ENCODE assay signal across 9 cellular contexts in the genomic region with DNA sequence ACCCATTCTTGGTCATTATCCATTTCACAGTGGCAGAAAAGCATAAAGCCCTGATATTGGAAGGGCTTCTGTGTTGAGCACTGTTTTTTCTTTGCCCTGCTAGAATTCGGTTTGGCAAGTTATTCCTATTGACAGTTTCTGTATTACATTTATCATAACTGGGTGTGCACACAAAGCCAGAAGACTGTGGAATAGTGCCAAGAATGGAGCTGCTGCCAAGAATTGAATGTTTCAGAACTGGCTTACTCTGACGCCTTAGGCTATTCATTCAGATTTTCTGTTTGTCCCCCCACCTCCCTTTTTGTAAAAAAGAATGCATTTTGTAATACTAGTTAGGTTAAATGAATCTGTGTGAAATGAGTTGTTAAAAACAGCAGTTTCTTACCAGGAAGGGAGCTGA. TPM values are rescaled to one million over a fixed set of nuclear protein-coding genes. Genes with fewer than 3 reads are reported as not detected.
DNase-seq lines count a peak whose midpoint lies in the region; ATAC-seq, FAIRE-seq and TF ChIP-seq lines count a peak whose summit lies in the region.
"Had no signal": no experiment of that assay in that cellular context is flagged by ENCODE, and none has a peak within 500 bp of the region (broad histone marks: within the 10 kb centered on the region; RNA-seq: fewer than 3 reads in every experiment).

No MANE protein-coding gene starts in this region.

- H3K9ac ChIP-seq in astrocyte (ENCODE audit: low read length) = no peak overlapping the region

- no peak for FAIRE-seq in astrocyte (lab: Jason Lieb, UNC)
- FAIRE-seq in H54 (lab: Jason Lieb, UNC) = no peak

- no peak overlapping the region for H3K27ac Mint-ChIP-seq in astrocyte (ENCODE audit: unreplicated experiment)
- no peak overlapping the region for H3K27ac Mint-ChIP-seq in T-helper 17 cell

- H2AFZ ChIP-seq in astrocyte (ENCODE audit: low read depth, low read length) = no peak overlapping the region

- peaks cover 16% of the 10 kb centered on the region for H3K79me2 ChIP-seq in astrocyte (ENCODE audit: insufficient read depth, low read length)

- in situ Hi-C loops in gastrocnemius medialis (cut with MboI; ENCODE audit: low sequenced_read_pairs in 4 of 4) = no loop called here

- TF ChIP-seq CTCF in astrocyte (IDR thresholded peaks at IDR 0.05; ENCODE audit: insufficient read depth, low read depth, low read length) (no peak), heart left ventricle (IDR thresholded peaks at IDR 0.05) (no peak), stomach (IDR thresholded peaks at IDR 0.05) (no peak), gastrocnemius medialis (IDR thresholded peaks at IDR 0.05 in 4 of 5, conservative IDR thresholded peaks at IDR 0.05 in 1 of 5) (no peak)

- no peak for TF ChIP-seq EP300 in stomach (IDR thresholded peaks at IDR 0.05)

- H3K27ac ChIP-seq in astrocyte (ENCODE audit: low read depth, low read length) (no peak overlapping the region), heart left ventricle (peak overlapping the region in 9 of 12 donors; percentile 8 to 44 (median 21)), stomach (peak overlapping the region; percentile 34 to 61 (median 42)), gastrocnemius medialis (no peak overlapping the region)

- WGBS in heart left ventricle, 4 donors = 3 to 15% (median 6%) methylated on average over 2 of the region's 2 CpGs
- 14 to 18% (median 16%) methylated on average over 2 of the region's 2 CpGs for WGBS in stomach, 5 donors

- no peaks in the 10 kb centered on the region for H3K27me3 ChIP-seq in astrocyte (ENCODE audit: insufficient read depth, low read length)
- H3K27me3 ChIP-seq in heart left ventricle = no peaks in the 10 kb centered on the region
- no peaks in the 10 kb centered on the region for H3K27me3 ChIP-seq in stomach
- no peaks in the 10 kb centered on the region for H3K27me3 ChIP-seq in gastrocnemius medialis

- TF ChIP-seq POLR2A in heart left ventricle (IDR thresholded peaks at IDR 0.05) (no peak), stomach (IDR thresholded peaks at IDR 0.05) (no peak), H54 (IDR thresholded peaks at IDR 0.05; ENCODE audit: low read depth, low read length) (no peak), gastrocnemius medialis (IDR thresholded peaks at IDR 0.05) (no peak)

- ATAC-seq in heart left ventricle (peak; percentile 71 to 87 (median 81)), T-helper 17 cell (no peak), gastrocnemius medialis (no peak)

- H3K4me1 Mint-ChIP-seq in astrocyte (ENCODE audit: low read depth, unreplicated experiment) = peaks cover 11% of the 10 kb centered on the region
- H3K4me1 Mint-ChIP-seq in T-helper 17 cell = peaks cover 27% of the 10 kb centered on the region

- DNase-seq in M059J (ENCODE audit: low read depth) (peak; percentile 82), astrocyte (ENCODE audit: low read depth) (peak; percentile 55), heart left ventricle (peak in 4 of 5 donors; percentile 58 to 76 (median 70)), stomach (peak; percentile 83), T-helper 17 cell (no peak), H54 (ENCODE audit: insufficient read length, low spot score) (no peak), gastrocnemius medialis (no peak), NCI-H82 (lab: John Stamatoyannopoulos, UW) (no peak)

- H3K4me3 Mint-ChIP-seq in astrocyte (ENCODE audit: unreplicated experiment) (no peak overlapping the region), T-helper 17 cell (no peak overlapping the region)
- H3K4me3 Mint-ChIP-seq: central memory CD8-positive, alpha-beta T cell had no signal

- intact Hi-C loops in heart left ventricle (cut with DNase I) (loop anchor here in 1 of 10 donors (5.0 kb wide), 1 partner anchor 108 kb away; a partner anchor contains a TSS), stomach (cut with DNase I; ENCODE audit: low total_unique reads) (no loop called here), gastrocnemius medialis (cut with DNase I; ENCODE audit: low total_unique reads) (no loop called here)

- H4K20me1 ChIP-seq in astrocyte (ENCODE audit: insufficient read depth, low read length) = peaks cover 40% of the 10 kb centered on the region

- H3K4me3 ChIP-seq in astrocyte (ENCODE audit: insufficient read depth, low read depth, low read length) (no peak overlapping the region), heart left ventricle (no peak overlapping the region), stomach (no peak overlapping the region), gastrocnemius medialis (no peak overlapping the region)

- H3K4me2 ChIP-seq in astrocyte (ENCODE audit: low read length) = peak overlapping the region; percentile 19

- no peaks in the 10 kb centered on the region for H3K9me3 ChIP-seq in astrocyte (ENCODE audit: insufficient read depth, low read depth, low read length)
- no peaks in the 10 kb centered on the region for H3K9me3 ChIP-seq in heart left ventricle
- H3K9me3 ChIP-seq in stomach = no peaks in the 10 kb centered on the region
- H3K9me3 ChIP-seq in T-helper 17 cell (ENCODE audit: control insufficient read depth, low read length, poor library complexity, severe bottlenecking) = no peaks in the 10 kb centered on the region
- no peaks in the 10 kb centered on the region for H3K9me3 ChIP-seq in gastrocnemius medialis

- H3K36me3 ChIP-seq in astrocyte (ENCODE audit: insufficient read depth, low read length) (peaks cover 41% of the 10 kb centered on the region), heart left ventricle (peaks cover 0 to 95% (median 86%) of the 10 kb centered on the region in 9 donors), stomach (peaks cover 63 to 89% (median 81%) of the 10 kb centered on the region in 4 donors), gastrocnemius medialis (peaks cover 2 to 80% of the 10 kb centered on the region in 2 donors)

- H3K36me3 Mint-ChIP-seq in astrocyte (ENCODE audit: low read depth, unreplicated experiment) = peaks cover 28% of the 10 kb centered on the region
- H3K36me3 Mint-ChIP-seq in T-helper 17 cell (ENCODE audit: low read depth) = peaks cover 16% of the 10 kb centered on the region

- H3K4me1 ChIP-seq in astrocyte (ENCODE audit: insufficient read depth, low read length) (no peaks in the 10 kb centered on the region), heart left ventricle (peaks cover 0 to 61% (median 40%) of the 10 kb centered on the region in 12 donors), stomach (peaks cover 15 to 45% (median 31%) of the 10 kb centered on the region in 4 donors), gastrocnemius medialis (peaks cover 8 to 18% of the 10 kb centered on the region in 2 donors)

- no peaks in the 10 kb centered on the region for H3K9me3 Mint-ChIP-seq in astrocyte (ENCODE audit: unreplicated experiment)
- H3K9me3 Mint-ChIP-seq: central memory CD8-positive, alpha-beta T cell had no signal

- no peaks in the 10 kb centered on the region for H3K27me3 Mint-ChIP-seq in astrocyte (ENCODE audit: low read depth, unreplicated experiment)
- no peaks in the 10 kb centered on the region for H3K27me3 Mint-ChIP-seq in T-helper 17 cell
- H3K27me3 Mint-ChIP-seq: central memory CD8-positive, alpha-beta T cell had no signal

RNA-seq across cellular contexts. Expression of a gene that starts 12.7 kb away (rescaled TPM):
- 9.6 and 22.8 TPM in 2 replicates for total RNA-seq in M059J (2014; rRNA removed; shearing (Covaris generic))
- total RNA-seq in astrocyte = 76.2 and 83.4 TPM in 2 replicates
- total RNA-seq in heart left ventricle = 10 to 100 TPM; 17.7 to 44.0 (median 35.4) TPM
- polyA plus RNA-seq in heart left ventricle = 10 to 100 TPM; 13.5 to 25.4 TPM
- 100 to 1,000 TPM in 1 of 5 donors, 10 to 100 TPM in 4; 27.5 to 101 (median 92.8) TPM for total RNA-seq in stomach
- 10 to 100 TPM; 10.4 to 20.0 (median 13.6) TPM for polyA plus RNA-seq in stomach
- total RNA-seq in T-helper 17 cell = 100 to 1,000 TPM; 156 to 161 TPM
- 10 to 100 TPM; 20.7 to 36.8 (median 26.1) TPM for total RNA-seq in gastrocnemius medialis

Comparison
In these comparisons a context has a peak if more than half of its experiments do, and no peak if none do; other contexts are left out.
1. DNase-seq: peak in M059J (single experiment), astrocyte (single experiment), heart left ventricle (4 of 5) and stomach (single experiment); none in T-helper 17 cell (0 of 3), H54 (single experiment), gastrocnemius medialis (0 of 2) and NCI-H82 (single experiment).
2. H3K27ac ChIP-seq: peak in heart left ventricle (9 of 12) and stomach (5 of 5); none in astrocyte (single experiment) and gastrocnemius medialis (0 of 4).
3. ATAC-seq: peak in heart left ventricle (4 of 4); none in T-helper 17 cell (single experiment) and gastrocnemius medialis (0 of 2).